9 cellular contexts compared by ENCODE assay signal in genomic region chr10:17290226-17290625, GRCh38.
DNase-seq lines count a peak whose midpoint lies in the region; ATAC-seq and TF ChIP-seq lines count a peak whose summit lies in the region.
"Had no signal": no experiment of that assay in that cellular context is flagged by ENCODE, and none has a peak within 500 bp of the region (broad histone marks: within the 10 kb centered on the region; RNA-seq: fewer than 3 reads in every experiment).

No MANE protein-coding gene starts in this region.

- no peaks in the 10 kb centered on the region for H4K20me1 ChIP-seq in SK-N-SH (ENCODE audit: insufficient read depth)

- TF ChIP-seq RAD21 in SK-N-SH (IDR thresholded peaks at IDR 0.05; ENCODE audit: low read length): peak; percentile 83

- peak; percentile 64 for ATAC-seq in foreskin keratinocyte
- ATAC-seq in GM19351 (IDR thresholded peaks at IDR 0.05; ENCODE audit: unreplicated experiment): no peak
- ATAC-seq in HG03571 (IDR thresholded peaks at IDR 0.05; ENCODE audit: unreplicated experiment): no peak
- ATAC-seq in HG03159 (IDR thresholded peaks at IDR 0.05; ENCODE audit: unreplicated experiment): no peak

- CTCF ChIA-PET in SK-N-SH (lab: Yijun Ruan, JAX): interaction anchor here (0.7 to 3.7 kb wide), 24 partner anchors 9 to 462 kb away, joined by 3 to 44 read pairs (median 3); no protein-coding TSS in a partner anchor

- H2AFZ ChIP-seq in SK-N-SH (ENCODE audit: low read depth): no peak overlapping the region

- no peaks in the 10 kb centered on the region for H3K9me3 ChIP-seq in SK-N-SH

- no peak overlapping the region for H3K4me3 ChIP-seq in SK-N-SH (ENCODE audit: low read depth in 2 of 2, low read length in 1 of 2)

- no peak for TF ChIP-seq EP300 in SK-N-SH (IDR thresholded peaks at IDR 0.05; ENCODE audit: borderline replicate concordance in 1 of 2, low read depth in 1 of 2, low read length in 1 of 2)

- TF ChIP-seq CTCF in AG09319 (IDR thresholded peaks at IDR 0.05; ENCODE audit: low read depth, low read length) (peak; percentile 23), GM12872 (IDR thresholded peaks at IDR 0.05; ENCODE audit: insufficient read depth, low read depth, low read length) (peak; percentile 25; the same call in 1 of the 3 replicates), SK-N-SH (IDR thresholded peaks at IDR 0.05) (peak; percentile 51), foreskin keratinocyte (conservative IDR thresholded peaks at IDR 0.05) (peak; percentile 78)

- no peaks in the 10 kb centered on the region for H3K9me2 ChIP-seq in SK-N-SH

- H3K27me3 ChIP-seq in SK-N-SH (ENCODE audit: insufficient read depth): no peaks in the 10 kb centered on the region; the same call in 1 of the 2 replicates
- H3K27me3 ChIP-seq in foreskin keratinocyte: peaks cover 35% of the 10 kb centered on the region

- H3K9ac ChIP-seq in SK-N-SH: no peak overlapping the region

- 23% methylated on average over 6 of the region's 6 CpGs for WGBS in SK-N-SH (ENCODE audit: low lambda C conversion rate)

- H3K27ac ChIP-seq in SK-N-SH (ENCODE audit: low read depth in 2 of 2, low read length in 1 of 2) (no peak overlapping the region), foreskin keratinocyte (no peak overlapping the region)

- DNase-seq in AG09319 (ENCODE audit: extremely low read depth, low read depth) (no peak), SK-N-SH (peak; percentile 40), foreskin keratinocyte (peak; percentile 17 to 42), ACHN (no peak)
- DNase-seq: SIG-M5 had no signal

- no peaks in the 10 kb centered on the region for H3K36me3 ChIP-seq in SK-N-SH (replicated peaks in 1 of 2; ENCODE audit: control insufficient read depth in 1 of 2, insufficient read depth in 2 of 2, low read length in 1 of 2)

- H3K79me2 ChIP-seq in SK-N-SH (ENCODE audit: insufficient read depth): no peaks in the 10 kb centered on the region

- no peak overlapping the region for H3K4me2 ChIP-seq in SK-N-SH

- POLR2A ChIA-PET in SK-N-SH (lab: Yijun Ruan, JAX): no interaction called here

- H3K4me1 ChIP-seq in SK-N-SH (ENCODE audit: control insufficient read depth in 1 of 2, insufficient read depth in 2 of 2, low read depth in 1 of 2, low read length in 1 of 2) (no peaks in the 10 kb centered on the region), foreskin keratinocyte (no peaks in the 10 kb centered on the region)

- in situ Hi-C loops in ACHN (cut with HindIII; ENCODE audit: low pct_ligation_motif_present, low pct_unique_long_range_greater_than_20kb, low sequenced_read_pairs): no loop called here

- H3F3A ChIP-seq in SK-N-SH (replicated peaks; ENCODE audit: insufficient read depth): no peaks in the 10 kb centered on the region

TF ChIP-seq in SK-N-SH, 30 proteins besides CTCF, POLR2A, EP300 and RAD21:
- TF ChIP-seq TAF1 (IDR thresholded peaks at IDR 0.05; ENCODE audit: borderline replicate concordance, low read depth, low read length) (no peak), SMC3 (IDR thresholded peaks at IDR 0.05; ENCODE audit: low read depth, low read length) (peak; percentile 57)

Comparison
In these comparisons a context has a peak if more than half of its experiments do, and no peak if none do; other contexts are left out.
1. DNase-seq: peak in SK-N-SH (single experiment) and foreskin keratinocyte (2 of 2); none in AG09319 (single experiment) and ACHN (single experiment).
2. CTCF ChIP-seq: peak in every context shown above with its lines; median percentile 78 in foreskin keratinocyte; 51 in SK-N-SH; 25 in GM12872; 23 in AG09319.